Comparison of ENCODE assay signal across 1 cellular context in the genomic region with DNA sequence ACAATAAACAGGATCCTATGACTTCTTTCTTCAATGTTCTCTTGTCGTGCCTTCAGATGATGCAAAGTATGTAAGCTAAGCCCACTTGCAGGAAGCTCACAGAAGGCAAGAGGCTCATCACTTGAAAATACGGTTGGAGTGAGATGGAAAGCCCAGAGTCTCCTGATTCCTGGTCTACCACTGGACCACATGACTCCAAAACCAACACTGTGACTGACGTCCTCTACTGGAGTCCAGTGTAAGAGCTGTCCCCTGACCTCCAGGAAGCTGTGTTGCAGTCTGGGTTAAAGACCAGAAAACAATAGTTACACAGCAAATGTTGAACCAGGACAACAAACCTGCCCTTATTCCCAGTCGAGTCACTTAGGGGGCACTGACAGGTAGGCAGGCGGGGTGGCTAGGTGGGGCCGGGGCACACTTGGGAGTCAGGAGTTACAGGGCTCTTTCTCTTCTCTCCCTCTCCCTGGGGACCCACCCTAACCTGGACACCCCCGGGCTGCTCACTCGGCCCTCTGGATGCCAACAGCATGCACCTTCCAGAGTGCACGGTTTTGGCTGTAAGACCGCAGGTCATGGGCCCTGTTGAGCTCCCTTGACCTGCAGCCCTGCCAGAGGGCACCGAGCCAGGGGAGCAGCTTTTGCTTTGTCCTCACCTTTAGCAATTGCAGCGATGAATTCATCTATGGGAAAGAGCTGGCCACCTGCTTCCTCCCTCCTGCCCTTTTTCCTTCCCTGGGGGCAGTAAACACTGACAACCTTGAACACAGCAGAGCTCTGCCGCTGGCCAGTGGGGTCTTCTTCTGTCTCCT.
TF ChIP-seq lines count a peak whose summit lies in the region.

No MANE protein-coding gene starts in this region.

TF ChIP-seq in HepG2, 621 proteins besides CTCF, POLR2A, EP300 and RAD21 (continued from another document):
- TF ChIP-seq, protein P1, sequence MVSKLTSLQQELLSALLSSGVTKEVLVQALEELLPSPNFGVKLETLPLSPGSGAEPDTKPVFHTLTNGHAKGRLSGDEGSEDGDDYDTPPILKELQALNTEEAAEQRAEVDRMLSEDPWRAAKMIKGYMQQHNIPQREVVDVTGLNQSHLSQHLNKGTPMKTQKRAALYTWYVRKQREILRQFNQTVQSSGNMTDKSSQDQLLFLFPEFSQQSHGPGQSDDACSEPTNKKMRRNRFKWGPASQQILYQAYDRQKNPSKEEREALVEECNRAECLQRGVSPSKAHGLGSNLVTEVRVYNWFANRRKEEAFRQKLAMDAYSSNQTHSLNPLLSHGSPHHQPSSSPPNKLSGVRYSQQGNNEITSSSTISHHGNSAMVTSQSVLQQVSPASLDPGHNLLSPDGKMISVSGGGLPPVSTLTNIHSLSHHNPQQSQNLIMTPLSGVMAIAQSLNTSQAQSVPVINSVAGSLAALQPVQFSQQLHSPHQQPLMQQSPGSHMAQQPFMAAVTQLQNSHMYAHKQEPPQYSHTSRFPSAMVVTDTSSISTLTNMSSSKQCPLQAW (CRISPR knock-in tag; IDR thresholded peaks at IDR 0.05): peak; percentile 77; the same call in 1 of the 2 replicates
- TF ChIP-seq, protein P2, sequence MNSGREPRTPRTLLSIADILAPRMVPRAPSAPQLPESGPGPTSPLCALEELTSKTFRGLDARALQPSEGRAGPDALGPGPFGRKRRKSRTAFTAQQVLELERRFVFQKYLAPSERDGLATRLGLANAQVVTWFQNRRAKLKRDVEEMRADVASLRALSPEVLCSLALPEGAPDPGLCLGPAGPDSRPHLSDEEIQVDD (CRISPR knock-in tag; IDR thresholded peaks at IDR 0.05; ENCODE audit: borderline replicate concordance): peak; percentile 23; the same call in 1 of the 2 replicates
- TF ChIP-seq ZZZ3 (CRISPR knock-in tag; IDR thresholded peaks at IDR 0.05; ENCODE audit: borderline replicate concordance) (peak; percentile 76; the same call in 1 of the 2 replicates), MEF2D (CRISPR knock-in tag; IDR thresholded peaks at IDR 0.05) (peak; percentile 63; the same call in 1 of the 2 replicates), NCOR1 (IDR thresholded peaks at IDR 0.05; ENCODE audit: borderline replicate concordance, low read length) (peak; percentile 53; the same call in 1 of the 2 replicates), ZNF317 (CRISPR knock-in tag; IDR thresholded peaks at IDR 0.05) (no peak), FOXP1 (IDR thresholded peaks at IDR 0.05) (no peak), FOXP1 (CRISPR knock-in tag; IDR thresholded peaks at IDR 0.05) (peak; percentile 86), SPEN (CRISPR knock-in tag; IDR thresholded peaks at IDR 0.05; ENCODE audit: low read depth) (0 out of 2 replicates have a peak, but pooled peaks have one; percentile 31), NR2F2 (IDR thresholded peaks at IDR 0.05; ENCODE audit: borderline replicate concordance, low read depth) (peak; percentile 61), MED1 (CRISPR knock-in tag; IDR thresholded peaks at IDR 0.05) (peak; percentile 82), LCORL (IDR thresholded peaks at IDR 0.05) (no peak), LCORL (CRISPR knock-in tag; IDR thresholded peaks at IDR 0.05) (peak; percentile 85), HDAC1 (CRISPR knock-in tag; IDR thresholded peaks at IDR 0.05) (peak; percentile 64; the same call in 1 of the 2 replicates), ZEB1 (IDR thresholded peaks at IDR 0.05; ENCODE audit: insufficient replicate concordance, low read depth) (peak; percentile 93), YEATS4 (CRISPR knock-in tag; IDR thresholded peaks at IDR 0.05; ENCODE audit: borderline replicate concordance) (0 out of 2 replicates have a peak, but pooled peaks have one; percentile 32), TCF12 (IDR thresholded peaks at IDR 0.05) (no peak), TCF12 (CRISPR knock-in tag; IDR thresholded peaks at IDR 0.05) (0 out of 2 replicates have a peak, but pooled peaks have one; percentile 46), ZNF567 (CRISPR knock-in tag; IDR thresholded peaks at IDR 0.05; ENCODE audit: borderline replicate concordance) (no peak), FOXK1 (CRISPR knock-in tag; IDR thresholded peaks at IDR 0.05; ENCODE audit: borderline replicate concordance, low read depth) (0 out of 2 replicates have a peak, but pooled peaks have one; percentile 32), ZNF263 (CRISPR knock-in tag; IDR thresholded peaks at IDR 0.05) (0 out of 2 replicates have a peak, but pooled peaks have one; percentile 22), ZSCAN31 (CRISPR knock-in tag; IDR thresholded peaks at IDR 0.05; ENCODE audit: low read depth) (peak; percentile 68), ARNTL (CRISPR knock-in tag; IDR thresholded peaks at IDR 0.05) (peak; percentile 85), PHF21A (CRISPR knock-in tag; IDR thresholded peaks at IDR 0.05) (no peak), ESRRA (CRISPR knock-in tag; IDR thresholded peaks at IDR 0.05; ENCODE audit: low read depth) (0 out of 2 replicates have a peak, but pooled peaks have one; percentile 78), ZBTB21 (CRISPR knock-in tag; IDR thresholded peaks at IDR 0.05) (peak; percentile 44; the same call in 1 of the 2 replicates)
- TF ChIP-seq, protein P3, sequence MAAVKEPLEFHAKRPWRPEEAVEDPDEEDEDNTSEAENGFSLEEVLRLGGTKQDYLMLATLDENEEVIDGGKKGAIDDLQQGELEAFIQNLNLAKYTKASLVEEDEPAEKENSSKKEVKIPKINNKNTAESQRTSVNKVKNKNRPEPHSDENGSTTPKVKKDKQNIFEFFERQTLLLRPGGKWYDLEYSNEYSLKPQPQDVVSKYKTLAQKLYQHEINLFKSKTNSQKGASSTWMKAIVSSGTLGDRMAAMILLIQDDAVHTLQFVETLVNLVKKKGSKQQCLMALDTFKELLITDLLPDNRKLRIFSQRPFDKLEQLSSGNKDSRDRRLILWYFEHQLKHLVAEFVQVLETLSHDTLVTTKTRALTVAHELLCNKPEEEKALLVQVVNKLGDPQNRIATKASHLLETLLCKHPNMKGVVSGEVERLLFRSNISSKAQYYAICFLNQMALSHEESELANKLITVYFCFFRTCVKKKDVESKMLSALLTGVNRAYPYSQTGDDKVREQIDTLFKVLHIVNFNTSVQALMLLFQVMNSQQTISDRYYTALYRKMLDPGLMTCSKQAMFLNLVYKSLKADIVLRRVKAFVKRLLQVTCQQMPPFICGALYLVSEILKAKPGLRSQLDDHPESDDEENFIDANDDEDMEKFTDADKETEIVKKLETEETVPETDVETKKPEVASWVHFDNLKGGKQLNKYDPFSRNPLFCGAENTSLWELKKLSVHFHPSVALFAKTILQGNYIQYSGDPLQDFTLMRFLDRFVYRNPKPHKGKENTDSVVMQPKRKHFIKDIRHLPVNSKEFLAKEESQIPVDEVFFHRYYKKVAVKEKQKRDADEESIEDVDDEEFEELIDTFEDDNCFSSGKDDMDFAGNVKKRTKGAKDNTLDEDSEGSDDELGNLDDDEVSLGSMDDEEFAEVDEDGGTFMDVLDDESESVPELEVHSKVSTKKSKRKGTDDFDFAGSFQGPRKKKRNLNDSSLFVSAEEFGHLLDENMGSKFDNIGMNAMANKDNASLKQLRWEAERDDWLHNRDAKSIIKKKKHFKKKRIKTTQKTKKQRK (IDR thresholded peaks at IDR 0.05; ENCODE audit: low read length): peak; percentile 27
- TF ChIP-seq, protein P4, sequence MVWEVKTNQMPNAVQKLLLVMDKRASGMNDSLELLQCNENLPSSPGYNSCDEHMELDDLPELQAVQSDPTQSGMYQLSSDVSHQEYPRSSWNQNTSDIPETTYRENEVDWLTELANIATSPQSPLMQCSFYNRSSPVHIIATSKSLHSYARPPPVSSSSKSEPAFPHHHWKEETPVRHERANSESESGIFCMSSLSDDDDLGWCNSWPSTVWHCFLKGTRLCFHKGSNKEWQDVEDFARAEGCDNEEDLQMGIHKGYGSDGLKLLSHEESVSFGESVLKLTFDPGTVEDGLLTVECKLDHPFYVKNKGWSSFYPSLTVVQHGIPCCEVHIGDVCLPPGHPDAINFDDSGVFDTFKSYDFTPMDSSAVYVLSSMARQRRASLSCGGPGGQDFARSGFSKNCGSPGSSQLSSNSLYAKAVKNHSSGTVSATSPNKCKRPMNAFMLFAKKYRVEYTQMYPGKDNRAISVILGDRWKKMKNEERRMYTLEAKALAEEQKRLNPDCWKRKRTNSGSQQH (CRISPR knock-in tag; IDR thresholded peaks at IDR 0.05; ENCODE audit: low read depth): peak; percentile 78
- TF ChIP-seq, protein P5, sequence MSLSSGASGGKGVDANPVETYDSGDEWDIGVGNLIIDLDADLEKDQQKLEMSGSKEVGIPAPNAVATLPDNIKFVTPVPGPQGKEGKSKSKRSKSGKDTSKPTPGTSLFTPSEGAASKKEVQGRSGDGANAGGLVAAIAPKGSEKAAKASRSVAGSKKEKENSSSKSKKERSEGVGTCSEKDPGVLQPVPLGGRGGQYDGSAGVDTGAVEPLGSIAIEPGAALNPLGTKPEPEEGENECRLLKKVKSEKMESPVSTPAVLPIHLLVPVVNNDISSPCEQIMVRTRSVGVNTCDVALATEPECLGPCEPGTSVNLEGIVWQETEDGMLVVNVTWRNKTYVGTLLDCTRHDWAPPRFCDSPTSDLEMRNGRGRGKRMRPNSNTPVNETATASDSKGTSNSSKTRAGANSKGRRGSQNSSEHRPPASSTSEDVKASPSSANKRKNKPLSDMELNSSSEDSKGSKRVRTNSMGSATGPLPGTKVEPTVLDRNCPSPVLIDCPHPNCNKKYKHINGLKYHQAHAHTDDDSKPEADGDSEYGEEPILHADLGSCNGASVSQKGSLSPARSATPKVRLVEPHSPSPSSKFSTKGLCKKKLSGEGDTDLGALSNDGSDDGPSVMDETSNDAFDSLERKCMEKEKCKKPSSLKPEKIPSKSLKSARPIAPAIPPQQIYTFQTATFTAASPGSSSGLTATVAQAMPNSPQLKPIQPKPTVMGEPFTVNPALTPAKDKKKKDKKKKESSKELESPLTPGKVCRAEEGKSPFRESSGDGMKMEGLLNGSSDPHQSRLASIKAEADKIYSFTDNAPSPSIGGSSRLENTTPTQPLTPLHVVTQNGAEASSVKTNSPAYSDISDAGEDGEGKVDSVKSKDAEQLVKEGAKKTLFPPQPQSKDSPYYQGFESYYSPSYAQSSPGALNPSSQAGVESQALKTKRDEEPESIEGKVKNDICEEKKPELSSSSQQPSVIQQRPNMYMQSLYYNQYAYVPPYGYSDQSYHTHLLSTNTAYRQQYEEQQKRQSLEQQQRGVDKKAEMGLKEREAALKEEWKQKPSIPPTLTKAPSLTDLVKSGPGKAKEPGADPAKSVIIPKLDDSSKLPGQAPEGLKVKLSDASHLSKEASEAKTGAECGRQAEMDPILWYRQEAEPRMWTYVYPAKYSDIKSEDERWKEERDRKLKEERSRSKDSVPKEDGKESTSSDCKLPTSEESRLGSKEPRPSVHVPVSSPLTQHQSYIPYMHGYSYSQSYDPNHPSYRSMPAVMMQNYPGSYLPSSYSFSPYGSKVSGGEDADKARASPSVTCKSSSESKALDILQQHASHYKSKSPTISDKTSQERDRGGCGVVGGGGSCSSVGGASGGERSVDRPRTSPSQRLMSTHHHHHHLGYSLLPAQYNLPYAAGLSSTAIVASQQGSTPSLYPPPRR (CRISPR knock-in tag; IDR thresholded peaks at IDR 0.05; ENCODE audit: borderline replicate concordance): peak; percentile 78
- TF ChIP-seq, protein P6, sequence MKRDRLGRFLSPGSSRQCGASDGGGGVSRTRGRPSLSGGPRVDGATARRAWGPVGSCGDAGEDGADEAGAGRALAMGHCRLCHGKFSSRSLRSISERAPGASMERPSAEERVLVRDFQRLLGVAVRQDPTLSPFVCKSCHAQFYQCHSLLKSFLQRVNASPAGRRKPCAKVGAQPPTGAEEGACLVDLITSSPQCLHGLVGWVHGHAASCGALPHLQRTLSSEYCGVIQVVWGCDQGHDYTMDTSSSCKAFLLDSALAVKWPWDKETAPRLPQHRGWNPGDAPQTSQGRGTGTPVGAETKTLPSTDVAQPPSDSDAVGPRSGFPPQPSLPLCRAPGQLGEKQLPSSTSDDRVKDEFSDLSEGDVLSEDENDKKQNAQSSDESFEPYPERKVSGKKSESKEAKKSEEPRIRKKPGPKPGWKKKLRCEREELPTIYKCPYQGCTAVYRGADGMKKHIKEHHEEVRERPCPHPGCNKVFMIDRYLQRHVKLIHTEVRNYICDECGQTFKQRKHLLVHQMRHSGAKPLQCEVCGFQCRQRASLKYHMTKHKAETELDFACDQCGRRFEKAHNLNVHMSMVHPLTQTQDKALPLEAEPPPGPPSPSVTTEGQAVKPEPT (CRISPR knock-in tag; IDR thresholded peaks at IDR 0.05; ENCODE audit: low read depth): 0 out of 2 replicates have a peak, but pooled peaks have one; percentile 32
- TF ChIP-seq, protein P7, sequence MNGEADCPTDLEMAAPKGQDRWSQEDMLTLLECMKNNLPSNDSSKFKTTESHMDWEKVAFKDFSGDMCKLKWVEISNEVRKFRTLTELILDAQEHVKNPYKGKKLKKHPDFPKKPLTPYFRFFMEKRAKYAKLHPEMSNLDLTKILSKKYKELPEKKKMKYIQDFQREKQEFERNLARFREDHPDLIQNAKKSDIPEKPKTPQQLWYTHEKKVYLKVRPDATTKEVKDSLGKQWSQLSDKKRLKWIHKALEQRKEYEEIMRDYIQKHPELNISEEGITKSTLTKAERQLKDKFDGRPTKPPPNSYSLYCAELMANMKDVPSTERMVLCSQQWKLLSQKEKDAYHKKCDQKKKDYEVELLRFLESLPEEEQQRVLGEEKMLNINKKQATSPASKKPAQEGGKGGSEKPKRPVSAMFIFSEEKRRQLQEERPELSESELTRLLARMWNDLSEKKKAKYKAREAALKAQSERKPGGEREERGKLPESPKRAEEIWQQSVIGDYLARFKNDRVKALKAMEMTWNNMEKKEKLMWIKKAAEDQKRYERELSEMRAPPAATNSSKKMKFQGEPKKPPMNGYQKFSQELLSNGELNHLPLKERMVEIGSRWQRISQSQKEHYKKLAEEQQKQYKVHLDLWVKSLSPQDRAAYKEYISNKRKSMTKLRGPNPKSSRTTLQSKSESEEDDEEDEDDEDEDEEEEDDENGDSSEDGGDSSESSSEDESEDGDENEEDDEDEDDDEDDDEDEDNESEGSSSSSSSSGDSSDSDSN (CRISPR knock-in tag; IDR thresholded peaks at IDR 0.05): 0 out of 2 replicates have a peak, but pooled peaks have one; percentile 37
